Comparison of ENCODE assay signal across 20 cellular contexts in genomic region chr6:1687402-1687801, GRCh38.
DNase-seq lines count a peak whose midpoint lies in the region; ATAC-seq and TF ChIP-seq lines count a peak whose summit lies in the region.
"Had no signal": no experiment of that assay in that cellular context is flagged by ENCODE, and none has a peak within 500 bp of the region (broad histone marks: within the 10 kb centered on the region; RNA-seq: fewer than 3 reads in every experiment).

No MANE protein-coding gene starts in this region.

- in situ Hi-C loops in mammary epithelial cell (cut with MboI; ENCODE audit: low sequenced_read_pairs in 2 of 2) = no loop called here

- BruUV-seq in MCF 10A (replicated peaks; lab: Mats Ljungman, UMichigan) (no TSS peak), mammary epithelial cell (replicated peaks; lab: Mats Ljungman, UMichigan) (no TSS peak), PC-3 (replicated peaks; lab: Mats Ljungman, UMichigan) (no TSS peak)

- H3K4me1 Mint-ChIP-seq in MCF 10A (ENCODE audit: insufficient read depth, unreplicated experiment) (peaks cover 46% of the 10 kb centered on the region), osteocyte (ENCODE audit: unreplicated experiment) (peaks cover 49% of the 10 kb centered on the region)
- H3K4me1 Mint-ChIP-seq: B cell had no signal

- H3K4me3 ChIP-seq in mammary epithelial cell (replicated peaks in 1 of 3; ENCODE audit: insufficient read depth in 1 of 3, low read depth in 2 of 3, low read length in 3 of 3) = no peak overlapping the region
- H3K4me3 ChIP-seq in PC-3 (ENCODE audit: low read length) = peak overlapping the region; percentile 34; the same call in 1 of the 2 replicates
- H3K4me3 ChIP-seq in hepatocyte = no peak overlapping the region

- H2AFZ ChIP-seq in mammary epithelial cell (ENCODE audit: low read depth, low read length) (no peak overlapping the region), PC-3 (ENCODE audit: low read length) (no peak overlapping the region), hepatocyte (no peak overlapping the region)

- intact Hi-C loops in MCF 10A (cut with micrococcal nuclease) (loop anchor here (2.0 to 5.0 kb wide), 2 partner anchors 510 to 947 kb away; no protein-coding TSS in a partner anchor), mammary epithelial cell (cut with micrococcal nuclease) (loop anchor here (2.0 kb wide), 2 partner anchors 75 to 417 kb away; no protein-coding TSS in a partner anchor), PC-3 (cut with micrococcal nuclease) (loop anchor here (2.0 to 10.0 kb wide), 4 partner anchors 83 to 415 kb away; no protein-coding TSS in a partner anchor)

- H3K79me2 ChIP-seq in mammary epithelial cell (ENCODE audit: insufficient read depth, low read length) (no peaks in the 10 kb centered on the region), PC-3 (ENCODE audit: low read length) (no peaks in the 10 kb centered on the region), hepatocyte (no peaks in the 10 kb centered on the region)

- peaks cover 14% of the 10 kb centered on the region for H3F3A ChIP-seq in PC-3 (ENCODE audit: low read length, unreplicated experiment)

- POLR2A ChIA-PET in MCF 10A (lab: Yijun Ruan, JAX) (interaction anchor here (0.6 to 3.3 kb wide), 6 partner anchors 8 to 1402 kb away, joined by 3 to 29 read pairs (median 4); partner anchors contain the start of gene FOXC1), PC-3 (lab: Charles Lee; ENCODE audit: unreplicated experiment) (no interaction called here)

- H3K9me2 ChIP-seq in PC-3 (replicated peaks; ENCODE audit: low read length) (no peaks in the 10 kb centered on the region), hepatocyte (replicated peaks; ENCODE audit: insufficient read depth) (no peaks in the 10 kb centered on the region)

- H3K4me2 ChIP-seq in mammary epithelial cell (ENCODE audit: insufficient read depth, low read depth, low read length) (no peak overlapping the region), PC-3 (ENCODE audit: low read length) (peak overlapping the region; percentile 79), hepatocyte (no peak overlapping the region)

- H3K4me1 ChIP-seq in mammary epithelial cell (ENCODE audit: insufficient read depth, low read length) = peaks cover 36% of the 10 kb centered on the region
- H3K4me1 ChIP-seq in PC-3 (ENCODE audit: insufficient read depth, low read length) = peaks cover 55% of the 10 kb centered on the region
- H3K4me1 ChIP-seq in hepatocyte (ENCODE audit: insufficient read depth) = no peaks in the 10 kb centered on the region

- H3K27ac Mint-ChIP-seq in MCF 10A (ENCODE audit: low read depth, unreplicated experiment) = peak overlapping the region; percentile 82
- H3K27ac Mint-ChIP-seq in osteocyte (ENCODE audit: unreplicated experiment) = peak overlapping the region; percentile 91
- H3K27ac Mint-ChIP-seq: B cell had no signal

- H3K9me3 Mint-ChIP-seq in MCF 10A (ENCODE audit: unreplicated experiment) (no peaks in the 10 kb centered on the region), osteocyte (ENCODE audit: unreplicated experiment) (peaks cover 1% of the 10 kb centered on the region)

- DNase-seq in MCF 10A (ENCODE audit: unreplicated experiment) = no peak
- DNase-seq in mammary epithelial cell = no peak
- no peak for DNase-seq in PC-3
- DNase-seq in epithelial cell of prostate (ENCODE audit: low read depth, low spot score) = no peak
- DNase-seq in osteocyte (ENCODE audit: extremely low spot score, unreplicated experiment) = no peak
- no peak for DNase-seq in midbrain (lab: John Stamatoyannopoulos, UW)
- no peak for DNase-seq in HPDE6-E6E7 (ENCODE audit: extremely low spot score)
- DNase-seq in hepatocyte (ENCODE audit: low spot score) = no peak
- DNase-seq: DMS53, GDM1, H7, Kasumi-1, MM.1S, NCI-H1048, NCI-H1417 treated with DMSO at 0.1 percent for 48 hours, NCI-H187, NCI-H446, NCI-H526, SHP77 had no signal

- H3K4me3 Mint-ChIP-seq in MCF 10A (ENCODE audit: unreplicated experiment) (no peak overlapping the region), osteocyte (ENCODE audit: unreplicated experiment) (no peak overlapping the region)
- H3K4me3 Mint-ChIP-seq: B cell had no signal

- H3K36me3 ChIP-seq in mammary epithelial cell (ENCODE audit: insufficient read depth, low read length) (no peaks in the 10 kb centered on the region), PC-3 (ENCODE audit: low read depth, low read length) (no peaks in the 10 kb centered on the region), hepatocyte (replicated peaks; ENCODE audit: insufficient read depth, low read depth) (no peaks in the 10 kb centered on the region)

- H4K20me1 ChIP-seq in mammary epithelial cell (ENCODE audit: insufficient read depth, low read length) (no peaks in the 10 kb centered on the region), PC-3 (ENCODE audit: low read length) (no peaks in the 10 kb centered on the region), hepatocyte (ENCODE audit: insufficient read depth, poor library complexity, severe bottlenecking) (no peaks in the 10 kb centered on the region)

- dilution Hi-C loops in mammary epithelial cell (cut with HindIII; ENCODE audit: low sequenced_read_pairs) = no loop called here

- CTCF ChIA-PET in MCF 10A (lab: Yijun Ruan, JAX) = interaction anchor here (0.6 to 4.6 kb wide), 12 partner anchors 15 to 488 kb away, joined by 3 to 24 read pairs (median 4); no protein-coding TSS in a partner anchor
- CTCF ChIA-PET in mammary epithelial cell (lab: Charles Lee; ENCODE audit: low non-redundant PET) = interaction anchor here (0.6 to 0.9 kb wide), 2 partner anchors 76 to 77 kb away, joined by 3 to 12 read pairs; no protein-coding TSS in a partner anchor
- CTCF ChIA-PET in PC-3 (lab: Charles Lee) = interaction anchor here (0.9 to 2.2 kb wide), 3 partner anchors 76 to 89 kb away, joined by 4 to 15 read pairs (median 5); no protein-coding TSS in a partner anchor

- TF ChIP-seq CTCF in MCF 10A (IDR thresholded peaks at IDR 0.05; ENCODE audit: unreplicated experiment) (no peak), mammary epithelial cell (conservative IDR thresholded peaks at IDR 0.05 in 1 of 2, IDR thresholded peaks at IDR 0.05 in 1 of 2; ENCODE audit: extremely low read depth in 1 of 2, insufficient read depth in 1 of 2, low read depth in 1 of 2, low read length in 2 of 2) (no peak), PC-3 (conservative IDR thresholded peaks at IDR 0.05; ENCODE audit: low read depth, low read length) (no peak), osteocyte (IDR thresholded peaks at IDR 0.05) (no peak), hepatocyte (IDR thresholded peaks at IDR 0.05; ENCODE audit: poor library complexity) (no peak)

- no peaks in the 10 kb centered on the region for H3K9me3 ChIP-seq in mammary epithelial cell (replicated peaks; ENCODE audit: insufficient read depth, low read length)
- H3K9me3 ChIP-seq in PC-3 (ENCODE audit: low read length) = no peaks in the 10 kb centered on the region
- H3K9me3 ChIP-seq in hepatocyte (ENCODE audit: low read depth) = no peaks in the 10 kb centered on the region

- H3K9ac ChIP-seq in mammary epithelial cell (ENCODE audit: insufficient read depth, low read length) (no peak overlapping the region), PC-3 (ENCODE audit: low read length) (peak overlapping the region; percentile 27; the same call in 1 of the 2 replicates)

- H3K27me3 Mint-ChIP-seq in MCF 10A (ENCODE audit: insufficient read depth, unreplicated experiment) (no peaks in the 10 kb centered on the region), osteocyte (ENCODE audit: unreplicated experiment) (no peaks in the 10 kb centered on the region)
- H3K27me3 Mint-ChIP-seq: B cell had no signal

- H3K27me3 ChIP-seq in mammary epithelial cell (ENCODE audit: insufficient read depth, low read length) (no peaks in the 10 kb centered on the region), PC-3 (ENCODE audit: low read length) (no peaks in the 10 kb centered on the region), hepatocyte (no peaks in the 10 kb centered on the region)

- no peak for ATAC-seq in PC-3

- WGBS in mammary epithelial cell (ENCODE audit: low coverage, missing lambda C conversion rate) = 89% methylated on average over 5 of the region's 6 CpGs
- 82% methylated on average over 5 of the region's 6 CpGs for WGBS in hepatocyte (ENCODE audit: low lambda C conversion rate, missing lambda C conversion rate)

- H3K36me3 Mint-ChIP-seq in MCF 10A (ENCODE audit: insufficient read depth, unreplicated experiment) (no peaks in the 10 kb centered on the region), osteocyte (ENCODE audit: unreplicated experiment) (peaks cover 4% of the 10 kb centered on the region)

- H3K27ac ChIP-seq in mammary epithelial cell (ENCODE audit: insufficient read depth, low read depth, low read length) (no peak overlapping the region), PC-3 (ENCODE audit: low read length) (peak overlapping the region; percentile 92), epithelial cell of prostate (peak overlapping the region; percentile 76), hepatocyte (no peak overlapping the region)

Comparison
In these comparisons a context has a peak if more than half of its experiments do, and no peak if none do; other contexts are left out.
1. H3K27ac ChIP-seq: peak in PC-3 (single experiment) and epithelial cell of prostate (single experiment); none in mammary epithelial cell (single experiment) and hepatocyte (single experiment).